1 cellular context compared by ENCODE assay signal in genomic region chr12:53365245-53365904, GRCh38.
TF ChIP-seq lines count a peak whose summit lies in the region.

No MANE protein-coding gene starts in this region.

TF ChIP-seq in HepG2, 621 proteins besides CTCF, POLR2A, EP300 and RAD21:
- no peak for TF ChIP-seq MAFF (IDR thresholded peaks at IDR 0.05; ENCODE audit: low read depth, low read length)
- 0 out of 2 replicates have a peak, but pooled peaks have one; percentile 24 for TF ChIP-seq ZFP36L1 (CRISPR knock-in tag; IDR thresholded peaks at IDR 0.05)
- TF ChIP-seq MAFG (CRISPR knock-in tag; IDR thresholded peaks at IDR 0.05) = no peak
- no peak for TF ChIP-seq ZNF772 (CRISPR knock-in tag; IDR thresholded peaks at IDR 0.05)
- TF ChIP-seq, protein P1, sequence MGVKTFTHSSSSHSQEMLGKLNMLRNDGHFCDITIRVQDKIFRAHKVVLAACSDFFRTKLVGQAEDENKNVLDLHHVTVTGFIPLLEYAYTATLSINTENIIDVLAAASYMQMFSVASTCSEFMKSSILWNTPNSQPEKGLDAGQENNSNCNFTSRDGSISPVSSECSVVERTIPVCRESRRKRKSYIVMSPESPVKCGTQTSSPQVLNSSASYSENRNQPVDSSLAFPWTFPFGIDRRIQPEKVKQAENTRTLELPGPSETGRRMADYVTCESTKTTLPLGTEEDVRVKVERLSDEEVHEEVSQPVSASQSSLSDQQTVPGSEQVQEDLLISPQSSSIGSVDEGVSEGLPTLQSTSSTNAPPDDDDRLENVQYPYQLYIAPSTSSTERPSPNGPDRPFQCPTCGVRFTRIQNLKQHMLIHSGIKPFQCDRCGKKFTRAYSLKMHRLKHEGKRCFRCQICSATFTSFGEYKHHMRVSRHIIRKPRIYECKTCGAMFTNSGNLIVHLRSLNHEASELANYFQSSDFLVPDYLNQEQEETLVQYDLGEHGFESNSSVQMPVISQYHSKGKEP (CRISPR knock-in tag; IDR thresholded peaks at IDR 0.05) = no peak
- TF ChIP-seq CCDC6 (CRISPR knock-in tag; IDR thresholded peaks at IDR 0.05) = no peak
- TF ChIP-seq CEBPG (CRISPR knock-in tag; IDR thresholded peaks at IDR 0.05) = peak; percentile 44; the same call in 1 of the 2 replicates
- TF ChIP-seq CEBPB (IDR thresholded peaks at IDR 0.05; ENCODE audit: borderline replicate concordance, low read depth, low read length) = peak; percentile 54; the same call in 1 of the 2 replicates
TF ChIP-seq in HepG2: peak in this region for 3.
